ENCODE assay signal across 8 cellular contexts in genomic region chr14:96204151-96205058, GRCh38. TPM values are rescaled to one million over a fixed set of nuclear protein-coding genes. Genes with fewer than 3 reads are reported as not detected.
DNase-seq lines count a peak whose midpoint lies in the region; ATAC-seq and TF ChIP-seq lines count a peak whose summit lies in the region.

Gene BDKRB2 (plus strand): TSS chr14:96204839. CDS start chr14:96237108, 32,269 bp downstream.

- H3K4me1 Mint-ChIP-seq in CD4-positive, alpha-beta T cell (ENCODE audit: low read depth): peaks cover 5% of the 10 kb centered on the region

- intact Hi-C loops in CD4-positive, alpha-beta T cell (cut with DNase I, micrococcal nuclease): no loop called here
- intact Hi-C loops in PC-3 (cut with micrococcal nuclease): no loop called here

- no peak within 1 kb of the TSS for H3K4me3 Mint-ChIP-seq in CD4-positive, alpha-beta T cell

- CTCF ChIA-PET in CD4-positive, alpha-beta T cell (lab: Charles Lee): no interaction called here
- CTCF ChIA-PET in PC-3 (lab: Charles Lee): no interaction called here

- H3K4me3 ChIP-seq in HUES48 (ENCODE audit: low read depth, low read length): peak within 1 kb of the TSS; percentile 44
- peak within 1 kb of the TSS; percentile 64 for H3K4me3 ChIP-seq in PC-3 (ENCODE audit: low read length)
- H3K4me3 ChIP-seq in coronary artery: peak within 1 kb of the TSS; percentile 68

- no peaks in the 10 kb centered on the region for H3K9me2 ChIP-seq in PC-3 (replicated peaks; ENCODE audit: low read length)

- no peaks in the 10 kb centered on the region for H3K79me2 ChIP-seq in PC-3 (ENCODE audit: low read length)

- POLR2A ChIA-PET in CD4-positive, alpha-beta T cell (lab: Charles Lee): no interaction called here
- POLR2A ChIA-PET in PC-3 (lab: Charles Lee; ENCODE audit: unreplicated experiment): no interaction called here

- peak; percentile 29 for ATAC-seq in CD4-positive, alpha-beta T cell (ENCODE audit: poor library complexity)
- ATAC-seq in PC-3: peak; percentile 95

- H3K27ac ChIP-seq in CD4-positive, alpha-beta T cell (ENCODE audit: low read depth, low read length): no peak within 1 kb of the TSS
- H3K27ac ChIP-seq in HUES48 (ENCODE audit: low read depth, low read length): no peak within 1 kb of the TSS
- no peak within 1 kb of the TSS for H3K27ac ChIP-seq in PC-3 (ENCODE audit: low read length)
- peak within 1 kb of the TSS; percentile 7 to 81 for H3K27ac ChIP-seq in coronary artery

- DNase-seq in CD4-positive, alpha-beta T cell: no peak
- DNase-seq in PC-3: peak; percentile 71
- no peak for DNase-seq in coronary artery (ENCODE audit: low spot score)
- peak; percentile 97 for DNase-seq in left kidney (ENCODE audit: low read depth, low spot score)
- DNase-seq in stimulated activated CD8-positive, alpha-beta memory T cell treated with anti-CD3 and anti-CD28 coated beads, Interleukin-4, amount 100 ng/mL, for 48 hours: peak; percentile 38
- no peak for DNase-seq in HUDEP-2 (lab: John Stamatoyannopoulos, UW; ENCODE audit: unreplicated experiment in 76 of 76)
- no peak for DNase-seq in effector CD8-positive, alpha-beta T cell (lab: John Stamatoyannopoulos, UW)

- H3F3A ChIP-seq in PC-3 (ENCODE audit: low read length, unreplicated experiment): no peaks in the 10 kb centered on the region

- H3K9me3 ChIP-seq in CD4-positive, alpha-beta T cell (ENCODE audit: control insufficient read depth, low read length): no peaks in the 10 kb centered on the region
- H3K9me3 ChIP-seq in HUES48 (ENCODE audit: control insufficient read depth, insufficient read depth, low read length) (no peaks in the 10 kb centered on the region), PC-3 (ENCODE audit: low read length) (no peaks in the 10 kb centered on the region)

- no peak within 1 kb of the TSS for H3K9ac ChIP-seq in HUES48 (ENCODE audit: low read depth, low read length)
- 0 out of 2 replicates have a peak within 1 kb of the TSS, but pooled peaks have one; percentile 9 for H3K9ac ChIP-seq in PC-3 (ENCODE audit: low read length)

- no peaks in the 10 kb centered on the region for H4K20me1 ChIP-seq in PC-3 (ENCODE audit: low read length)

- no peaks in the 10 kb centered on the region for H3K9me3 Mint-ChIP-seq in CD4-positive, alpha-beta T cell

- H3K27me3 ChIP-seq in CD4-positive, alpha-beta T cell (ENCODE audit: control insufficient read depth, insufficient read depth, low read length): peaks cover 37% of the 10 kb centered on the region
- H3K27me3 ChIP-seq in HUES48 (ENCODE audit: control insufficient read depth, insufficient read depth, low read length) (peaks cover 24% of the 10 kb centered on the region), PC-3 (ENCODE audit: low read length) (peaks cover 13% of the 10 kb centered on the region)

- H3K36me3 ChIP-seq in HUES48 (ENCODE audit: control insufficient read depth, insufficient read depth, low read length) (no peaks in the 10 kb centered on the region), PC-3 (ENCODE audit: low read depth, low read length) (no peaks in the 10 kb centered on the region)

- no peak within 1 kb of the TSS for H3K27ac Mint-ChIP-seq in CD4-positive, alpha-beta T cell

- H3K4me1 ChIP-seq in HUES48 (ENCODE audit: control insufficient read depth, insufficient read depth, low read length) (peaks cover 16% of the 10 kb centered on the region), PC-3 (ENCODE audit: insufficient read depth, low read length) (peaks cover 9% of the 10 kb centered on the region; the same call in 1 of the 2 replicates)

- no TSS peak for BruUV-seq in PC-3 (replicated peaks; lab: Mats Ljungman, UMichigan)

- peak within 1 kb of the TSS; percentile 70 for H2AFZ ChIP-seq in PC-3 (ENCODE audit: low read length)

- peak within 1 kb of the TSS; percentile 89 for H3K4me2 ChIP-seq in PC-3 (ENCODE audit: low read length)

- H3K36me3 Mint-ChIP-seq in CD4-positive, alpha-beta T cell (ENCODE audit: low read depth): no peaks in the 10 kb centered on the region

- peaks cover 45% of the 10 kb centered on the region for H3K27me3 Mint-ChIP-seq in CD4-positive, alpha-beta T cell

- TF ChIP-seq CTCF in CD4-positive, alpha-beta T cell (IDR thresholded peaks at IDR 0.05): no peak
- TF ChIP-seq CTCF in PC-3 (conservative IDR thresholded peaks at IDR 0.05; ENCODE audit: low read depth, low read length): no peak
- no peak for TF ChIP-seq CTCF in coronary artery (IDR thresholded peaks at IDR 0.05)

RNA-seq across cellular contexts. Expression of gene BDKRB2, which starts in this region (rescaled TPM):
- not detected for total RNA-seq in CD4-positive, alpha-beta T cell
- 0.06 and 0.07 TPM in 2 replicates for total RNA-seq in PC-3 (2014; rRNA removed)

Comparison
In these comparisons a context has a peak if more than half of its experiments do, and no peak if none do; other contexts are left out.
1. Peak in ATAC-seq in CD4-positive, alpha-beta T cell; RNA of the gene not detected or under 1 TPM.
2. Peak in DNase-seq, ATAC-seq, H3K4me3 ChIP-seq, H3K9ac ChIP-seq and H3K4me2 ChIP-seq in PC-3; RNA of the gene not detected or under 1 TPM.
3. DNase-seq: peak in left kidney (single experiment) and stimulated activated CD8-positive, alpha-beta memory T cell treated with anti-CD3 and anti-CD28 coated beads, Interleukin-4, amount 100 ng/mL, for 48 hours (single experiment); none in CD4-positive, alpha-beta T cell (0 of 10), coronary artery (single experiment), HUDEP-2 (0 of 76) and effector CD8-positive, alpha-beta T cell (single experiment).
4. H3K27ac ChIP-seq: peak in coronary artery (2 of 2); none in CD4-positive, alpha-beta T cell (single experiment), HUES48 (single experiment) and PC-3 (single experiment).
5. Peak in every context shown above with its lines, with median percentiles within 50 percentile points of each other: H3K4me3 ChIP-seq.